22 cellular contexts compared by ENCODE assay signal in genomic region chr3:95280711-95281352, GRCh38.
DNase-seq lines count a peak whose midpoint lies in the region; ATAC-seq, FAIRE-seq and TF ChIP-seq lines count a peak whose summit lies in the region.
"Had no signal": no experiment of that assay in that cellular context is flagged by ENCODE, and none has a peak within 500 bp of the region (broad histone marks: within the 10 kb centered on the region; RNA-seq: fewer than 3 reads in every experiment).

No MANE protein-coding gene starts in this region.

- TF ChIP-seq CTCF in RWPE1 (conservative IDR thresholded peaks at IDR 0.05; ENCODE audit: low read depth) (no peak), endothelial cell of umbilical vein (IDR thresholded peaks at IDR 0.05; ENCODE audit: extremely low read depth in 1 of 2, insufficient read depth in 1 of 2, low read depth in 1 of 2, low read length in 2 of 2) (no peak)

- no peaks in the 10 kb centered on the region for H3K4me1 ChIP-seq in endothelial cell of umbilical vein (ENCODE audit: control insufficient read depth, extremely low read depth, insufficient read depth, low read length)

- TF ChIP-seq POLR2A in endothelial cell of umbilical vein (IDR thresholded peaks at IDR 0.05; ENCODE audit: low read depth, low read length): no peak

- no peak for ATAC-seq in HG02870 (IDR thresholded peaks at IDR 0.05; ENCODE audit: unreplicated experiment)
- ATAC-seq: HCT116, HepG2 had no signal

- no peak overlapping the region for H3K4me2 ChIP-seq in endothelial cell of umbilical vein (ENCODE audit: insufficient read depth, low read length)

- DNase-seq in HT-29 (ENCODE audit: low spot score) (peak; percentile 35), RWPE1 (ENCODE audit: low spot score) (peak; percentile 7), endothelial cell of umbilical vein (ENCODE audit: low read depth, low spot score) (peak; percentile 20), renal cortical epithelial cell (ENCODE audit: low read depth) (peak; percentile 79), medulla oblongata (ENCODE audit: extremely low spot score) (no peak), T-helper 1 cell (no peak)
- DNase-seq: CD4-positive, CD25-positive, alpha-beta regulatory T cell; DND-41; GF-D8; GM23248; KG1; NCI-H1048; NCI-H146; NCI-H2081 treated with DMSO at 0.1 percent for 48 hours; NCI-H510A; NCI-H82; SHP77 had no signal

- no peaks in the 10 kb centered on the region for H3K9me3 ChIP-seq in endothelial cell of umbilical vein (replicated peaks; ENCODE audit: control insufficient read depth, insufficient read depth, low read length)

- H3K27me3 ChIP-seq in endothelial cell of umbilical vein (ENCODE audit: control insufficient read depth in 2 of 2, insufficient read depth in 2 of 2, low read length in 2 of 2): no peaks in the 10 kb centered on the region

- no peak overlapping the region for H3K27ac ChIP-seq in RWPE1
- no peak overlapping the region for H3K27ac ChIP-seq in endothelial cell of umbilical vein (ENCODE audit: insufficient read depth, low read depth, low read length)
- H3K27ac ChIP-seq: GM23248 had no signal

- no peaks in the 10 kb centered on the region for H3K36me3 ChIP-seq in endothelial cell of umbilical vein (ENCODE audit: control insufficient read depth in 2 of 2, extremely low read depth in 1 of 2, insufficient read depth in 2 of 2, low read length in 2 of 2)

- intact Hi-C loops in endothelial cell of umbilical vein (cut with micrococcal nuclease): no loop called here

- H3K9ac ChIP-seq in endothelial cell of umbilical vein (replicated peaks; ENCODE audit: extremely low read depth, insufficient read depth, low read length): no peak overlapping the region
- H3K9ac ChIP-seq: GM23248 had no signal

- POLR2A ChIA-PET in RWPE1 (lab: Yijun Ruan, JAX; ENCODE audit: low non-redundant PET): no interaction called here
- POLR2A ChIA-PET in endothelial cell of umbilical vein (lab: Charles Lee): no interaction called here

- CTCF ChIA-PET in RWPE1 (lab: Yijun Ruan, JAX): no interaction called here
- CTCF ChIA-PET in endothelial cell of umbilical vein (lab: Charles Lee): no interaction called here

- no TSS peak for BruUV-seq in endothelial cell of umbilical vein (replicated peaks; lab: Mats Ljungman, UMichigan)

- no peak overlapping the region for H3K4me3 ChIP-seq in endothelial cell of umbilical vein (replicated peaks in 1 of 3; ENCODE audit: insufficient read depth in 1 of 3, low read depth in 1 of 3, low read length in 3 of 3)
- H3K4me3 ChIP-seq: GM23248 had no signal

- dilution Hi-C loops in endothelial cell of umbilical vein (cut with MboI; ENCODE audit: extremely low pct_ligation_motif_present, low sequenced_read_pairs): no loop called here

- no peaks in the 10 kb centered on the region for H3K79me2 ChIP-seq in endothelial cell of umbilical vein (ENCODE audit: control insufficient read depth, insufficient read depth, low read length)

- FAIRE-seq in endothelial cell of umbilical vein (lab: Jason Lieb, UNC): no peak
- FAIRE-seq: D721Med, GM12891, HepG2 had no signal

- H2AFZ ChIP-seq in endothelial cell of umbilical vein (ENCODE audit: low read depth, low read length): no peak overlapping the region
- H2AFZ ChIP-seq: GM23248 had no signal

- H4K20me1 ChIP-seq in endothelial cell of umbilical vein (replicated peaks; ENCODE audit: control insufficient read depth, extremely low read depth, insufficient read depth, low read length): no peaks in the 10 kb centered on the region

- H3K9me1 ChIP-seq in endothelial cell of umbilical vein (replicated peaks; ENCODE audit: control insufficient read depth, extremely low read depth, insufficient read depth, low read length): no peaks in the 10 kb centered on the region

TF ChIP-seq in endothelial cell of umbilical vein, 7 proteins besides CTCF, POLR2A, EP300 and RAD21:
- no peak for TF ChIP-seq JUN (IDR thresholded peaks at IDR 0.05; ENCODE audit: borderline replicate concordance, insufficient read depth, insufficient read length, low read depth)
- TF ChIP-seq, protein P1, sequence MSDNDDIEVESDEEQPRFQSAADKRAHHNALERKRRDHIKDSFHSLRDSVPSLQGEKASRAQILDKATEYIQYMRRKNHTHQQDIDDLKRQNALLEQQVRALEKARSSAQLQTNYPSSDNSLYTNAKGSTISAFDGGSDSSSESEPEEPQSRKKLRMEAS (IDR thresholded peaks at IDR 0.05; ENCODE audit: insufficient read depth, insufficient read length): no peak
- TF ChIP-seq POLR2AphosphoS5 (IDR thresholded peaks at IDR 0.05; ENCODE audit: insufficient read depth, low read depth, low read length): no peak

Comparison
In these comparisons a context has a peak if more than half of its experiments do, and no peak if none do; other contexts are left out.
1. DNase-seq: peak in HT-29 (single experiment), RWPE1 (single experiment), endothelial cell of umbilical vein (single experiment) and renal cortical epithelial cell (single experiment); none in medulla oblongata (single experiment) and T-helper 1 cell (0 of 5).